ENCODE assay signal across 8 cellular contexts in the genomic region with DNA sequence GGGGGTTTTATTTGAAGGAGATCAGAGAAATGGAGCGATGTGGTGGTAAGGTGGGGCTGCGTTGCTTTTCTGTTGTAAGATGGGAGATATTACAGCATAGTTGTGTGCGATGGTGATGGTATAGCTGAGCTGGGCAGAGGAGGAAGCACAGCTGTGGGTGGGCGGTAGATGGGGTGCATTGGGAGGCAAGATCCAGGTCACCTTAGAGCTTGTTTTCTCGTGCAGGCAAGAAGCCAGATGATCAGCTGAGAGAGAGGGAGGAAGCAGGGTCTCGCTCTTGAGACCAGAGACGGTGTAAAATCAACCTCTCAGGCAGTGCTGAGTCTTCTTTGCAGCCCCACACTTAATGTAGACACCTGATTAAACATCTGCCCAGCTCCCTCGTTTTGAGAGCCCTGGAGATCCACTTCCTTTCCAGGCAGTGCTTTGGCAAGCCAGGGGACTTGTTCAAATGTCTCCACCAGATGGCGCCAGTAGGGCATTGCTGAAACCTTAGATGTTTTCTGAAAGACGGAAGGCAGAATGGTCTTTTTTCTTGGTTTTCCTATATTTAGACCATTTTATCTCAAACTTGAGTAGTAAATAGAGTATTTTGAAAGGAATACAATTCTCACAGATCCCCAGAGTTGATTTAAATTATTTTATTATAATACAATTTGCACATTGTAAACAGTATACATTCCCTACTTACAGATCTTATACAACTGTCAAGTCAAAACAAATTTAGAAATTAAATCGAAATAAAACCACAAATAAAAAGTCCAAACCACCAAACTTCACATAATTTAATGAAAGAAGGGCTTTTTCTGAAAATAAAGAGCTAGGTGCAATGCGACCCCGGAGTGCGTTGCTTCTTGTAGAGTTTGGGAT. TPM values are rescaled to one million over a fixed set of nuclear protein-coding genes. Genes with fewer than 3 reads are reported as not detected.
DNase-seq lines count a peak whose midpoint lies in the region; ATAC-seq, FAIRE-seq and TF ChIP-seq lines count a peak whose summit lies in the region.

No MANE protein-coding gene starts in this region.

- peak; percentile 50 for DNase-seq in GM06990 (ENCODE audit: extremely low read depth, insufficient read length)
- DNase-seq in HTR-8/SVneo (ENCODE audit: insufficient read length, low spot score) = peak; percentile 74
- peak; percentile 76 for DNase-seq in NOMO-1 treated with DMSO at 0.1 percent for 48 hours (lab: John Stamatoyannopoulos, UW; ENCODE audit: unreplicated experiment)
- DNase-seq in activated CD8-positive, alpha-beta memory T cell treated with anti-CD3 and anti-CD28 coated beads, Interleukin-2, amount 10 ng/mL, durations not matched to agents 7 days and 5 days = peak; percentile 83
- DNase-seq in endothelial cell (ENCODE audit: low spot score) = peak; percentile 83
- DNase-seq in mucosa of gallbladder (ENCODE audit: low spot score) = peak; percentile 82
- DNase-seq in stimulated activated CD8-positive, alpha-beta memory T cell treated with anti-CD3 and anti-CD28 coated beads, Interleukin-4, amount 100 ng/mL, for 4 hours (ENCODE audit: low read depth in 2 of 2, low spot score in 1 of 2) = peak; percentile 21 to 63

- H3K9me3 Mint-ChIP-seq in activated CD8-positive, alpha-beta memory T cell treated with anti-CD3 and anti-CD28 coated beads, Interleukin-2, amount 10 ng/mL, durations not matched to agents 7 days and 5 days (ENCODE audit: low read depth) = no peaks in the 10 kb centered on the region
- no peaks in the 10 kb centered on the region for H3K9me3 Mint-ChIP-seq in endothelial cell (ENCODE audit: unreplicated experiment)

- no peaks in the 10 kb centered on the region for H3K4me1 Mint-ChIP-seq in activated CD8-positive, alpha-beta memory T cell treated with anti-CD3 and anti-CD28 coated beads, Interleukin-2, amount 10 ng/mL, durations not matched to agents 7 days and 5 days
- H3K4me1 Mint-ChIP-seq in endothelial cell (ENCODE audit: unreplicated experiment) = peaks cover 8% of the 10 kb centered on the region

- H3K27me3 ChIP-seq in GM06990 (replicated peaks; ENCODE audit: control insufficient read depth, insufficient read depth, low read length) = no peaks in the 10 kb centered on the region

- H3K36me3 Mint-ChIP-seq in activated CD8-positive, alpha-beta memory T cell treated with anti-CD3 and anti-CD28 coated beads, Interleukin-2, amount 10 ng/mL, durations not matched to agents 7 days and 5 days = peaks cover 2% of the 10 kb centered on the region
- peaks cover 28% of the 10 kb centered on the region for H3K36me3 Mint-ChIP-seq in endothelial cell (ENCODE audit: low read depth, unreplicated experiment)

- no peak overlapping the region for H3K4me3 ChIP-seq in GM06990 (replicated peaks; ENCODE audit: low read depth, low read length)

- peak; percentile 83 for TF ChIP-seq CTCF in GM06990 (IDR thresholded peaks at IDR 0.05; ENCODE audit: insufficient read depth, low read length, poor library complexity, severe bottlenecking)
- peak; percentile 88 for TF ChIP-seq CTCF in endothelial cell (IDR thresholded peaks at IDR 0.05; ENCODE audit: unreplicated experiment)

- H3K27me3 Mint-ChIP-seq in activated CD8-positive, alpha-beta memory T cell treated with anti-CD3 and anti-CD28 coated beads, Interleukin-2, amount 10 ng/mL, durations not matched to agents 7 days and 5 days = no peaks in the 10 kb centered on the region
- peaks cover 2% of the 10 kb centered on the region for H3K27me3 Mint-ChIP-seq in endothelial cell (ENCODE audit: unreplicated experiment)

- ATAC-seq in activated CD8-positive, alpha-beta memory T cell treated with anti-CD3 and anti-CD28 coated beads, Interleukin-2, amount 10 ng/mL, durations not matched to agents 7 days and 5 days = peak; percentile 70
- no peak for ATAC-seq in HG02588 (IDR thresholded peaks at IDR 0.05; ENCODE audit: unreplicated experiment)

- no peaks in the 10 kb centered on the region for H3K36me3 ChIP-seq in GM06990 (ENCODE audit: control insufficient read depth, insufficient read depth, low read length)

- FAIRE-seq in HTR-8/SVneo (lab: Jason Lieb, UNC) = no peak

- CTCF ChIA-PET in activated CD8-positive, alpha-beta memory T cell treated with anti-CD3 and anti-CD28 coated beads, Interleukin-2, amount 10 ng/mL, durations not matched to agents 7 days and 5 days (lab: Charles Lee) = interaction anchor here (0.7 to 4.1 kb wide), 21 partner anchors 9 to 557 kb away, joined by 3 to 24 read pairs (median 4); a partner anchor contains a TSS

- H3K4me3 Mint-ChIP-seq in activated CD8-positive, alpha-beta memory T cell treated with anti-CD3 and anti-CD28 coated beads, Interleukin-2, amount 10 ng/mL, durations not matched to agents 7 days and 5 days = no peak overlapping the region
- no peak overlapping the region for H3K4me3 Mint-ChIP-seq in endothelial cell (ENCODE audit: unreplicated experiment)

- no peak overlapping the region for H3K27ac Mint-ChIP-seq in activated CD8-positive, alpha-beta memory T cell treated with anti-CD3 and anti-CD28 coated beads, Interleukin-2, amount 10 ng/mL, durations not matched to agents 7 days and 5 days
- H3K27ac Mint-ChIP-seq in endothelial cell (ENCODE audit: unreplicated experiment) = no peak overlapping the region

RNA-seq across cellular contexts. Expression of a gene that starts 21.1 kb away (rescaled TPM):
- total RNA-seq in activated CD8-positive, alpha-beta memory T cell treated with anti-CD3 and anti-CD28 coated beads, Interleukin-2, amount 10 ng/mL, durations not matched to agents 7 days and 5 days = not detected
- total RNA-seq in endothelial cell (ENCODE audit: unreplicated experiment) = 4.8 TPM
- total RNA-seq in mucosa of gallbladder = 98.5 TPM

Comparison
In these comparisons a context has a peak if more than half of its experiments do, and no peak if none do; other contexts are left out.
1. RNA of a gene that starts 21.1 kb away (total RNA-seq): 98.5 TPM in mucosa of gallbladder (single experiment); 4.8 TPM in endothelial cell (single experiment) and not detected in activated CD8-positive, alpha-beta memory T cell treated with anti-CD3 and anti-CD28 coated beads, Interleukin-2, amount 10 ng/mL, durations not matched to agents 7 days and 5 days; every median in the first group is over 10 times any median in the second.
2. Peak in every context shown above with its lines, with median percentiles within 50 percentile points of each other: DNase-seq.